In genomic region chr7:142828101-142828500, GRCh38 we compare ENCODE assay signal across 18 cellular contexts. TPM values are rescaled to one million over a fixed set of nuclear protein-coding genes. Genes with fewer than 3 reads are reported as not detected.
"Had no signal": no experiment of that assay in that cellular context is flagged by ENCODE, and none has a peak within 500 bp of the region (broad histone marks: within the 10 kb centered on the region; RNA-seq: fewer than 3 reads in every experiment).

No MANE protein-coding gene starts in this region.

- H3K27me3 ChIP-seq: ascending aorta, upper lobe of left lung had no signal

- H3K9me3 ChIP-seq: ascending aorta, gastrocnemius medialis, right lobe of liver, upper lobe of left lung had no signal

- H3K36me3 ChIP-seq: ascending aorta, gastrocnemius medialis, heart left ventricle, right lobe of liver, upper lobe of left lung had no signal

- DNase-seq: activated CD4-positive, alpha-beta T cell treated with anti-CD3 and anti-CD28 coated beads for 48 hours; activated CD8-positive, alpha-beta memory T cell treated with anti-CD3 and anti-CD28 coated beads, Interleukin-2, amount 50 U/mL, for 4 hours; activated CD8-positive, alpha-beta T cell treated with anti-CD3 and anti-CD28 coated beads, Interleukin-2, amount 10 ng/mL, durations not matched to agents 7 days and 5 days; activated gamma-delta T cell treated with Interleukin-2 at 50 U/mL for 16 hours; gastrocnemius medialis; heart left ventricle; immature natural killer cell; right lobe of liver; upper lobe of left lung had no signal

- H3K27ac ChIP-seq: ascending aorta, epithelial cell of prostate, gastrocnemius medialis, heart left ventricle, right lobe of liver, upper lobe of left lung had no signal

- H3K4me3 ChIP-seq: ascending aorta, gastrocnemius medialis, heart left ventricle, right lobe of liver, upper lobe of left lung had no signal

- ATAC-seq: activated CD8-positive, alpha-beta T cell treated with anti-CD3 and anti-CD28 coated beads, Interleukin-2, amount 10 ng/mL, durations not matched to agents 7 days and 5 days; gastrocnemius medialis; heart left ventricle; right lobe of liver; WTC11 had no signal

- H3K4me1 ChIP-seq: ascending aorta, gastrocnemius medialis, heart left ventricle, right lobe of liver, upper lobe of left lung had no signal

RNA-seq across cellular contexts. Expression of gene PRSS2, which starts 57.3 kb away (rescaled TPM):
- total RNA-seq: activated CD8-positive, alpha-beta T cell treated with anti-CD3 and anti-CD28 coated beads, Interleukin-2, amount 10 ng/mL, durations not matched to agents 7 days and 5 days; ascending aorta; bronchial epithelial cell; chondrocyte; dermis microvascular lymphatic vessel endothelial cell; gastrocnemius medialis; liver; pulmonary artery endothelial cell; temporal lobe had no signal
- polyA plus RNA-seq: immature natural killer cell had no signal

RNA-seq across cellular contexts. Expression of gene TRPV6, which starts 57.4 kb away (rescaled TPM):
- total RNA-seq: activated CD8-positive, alpha-beta T cell treated with anti-CD3 and anti-CD28 coated beads, Interleukin-2, amount 10 ng/mL, durations not matched to agents 7 days and 5 days; ascending aorta; chondrocyte; dermis microvascular lymphatic vessel endothelial cell; gastrocnemius medialis; pulmonary artery endothelial cell had no signal
- polyA plus RNA-seq: heart left ventricle, immature natural killer cell had no signal
